In the genomic region with DNA sequence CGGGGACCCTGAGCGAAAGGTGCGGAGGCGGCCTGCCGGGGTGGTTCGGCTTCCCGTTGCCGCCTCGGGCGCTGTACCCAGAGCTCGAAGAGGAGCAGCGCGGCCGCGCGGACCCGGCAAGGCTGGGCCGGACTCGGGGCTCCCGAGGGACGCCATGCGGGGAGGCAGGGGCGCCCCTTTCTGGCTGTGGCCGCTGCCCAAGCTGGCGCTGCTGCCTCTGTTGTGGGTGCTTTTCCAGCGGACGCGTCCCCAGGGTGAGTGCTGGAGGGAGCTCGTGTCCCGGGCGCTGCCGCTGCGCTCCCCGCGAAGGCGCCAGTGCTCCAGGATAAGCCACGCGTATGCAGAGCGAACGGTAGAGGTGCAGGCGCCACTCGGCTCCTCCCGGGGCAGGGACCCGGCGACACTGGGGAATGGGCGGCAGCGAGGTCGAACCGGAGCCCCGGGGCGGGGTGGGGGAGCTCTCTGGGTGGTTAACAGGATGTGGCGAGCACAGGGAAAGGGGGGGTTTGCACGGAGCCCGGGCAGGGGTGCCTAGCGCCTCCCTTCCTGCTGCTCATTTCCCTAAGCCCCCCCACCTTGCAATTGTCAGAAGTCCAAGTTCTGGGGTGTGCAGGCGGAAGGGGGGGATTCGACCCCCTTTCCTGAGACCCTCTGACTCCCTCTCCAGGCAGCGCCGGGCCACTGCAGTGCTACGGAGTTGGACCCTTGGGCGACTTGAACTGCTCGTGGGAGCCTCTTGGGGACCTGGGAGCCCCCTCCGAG, we compare ENCODE assay signal across 8 cellular contexts. TPM values are rescaled to one million over a fixed set of nuclear protein-coding genes. Genes with fewer than 3 reads are reported as not detected.
DNase-seq lines count a peak whose midpoint lies in the region; ATAC-seq lines count a peak whose summit lies in the region.

Gene IL27RA, plus strand, starts transcription at position 44 of the 762 bp plus-strand sequence. Its CDS starts 111 bp downstream, at position 155.

- peak within 1 kb of the TSS; percentile 80 for H3K27ac ChIP-seq in BLaER1
- no peak within 1 kb of the TSS for H3K27ac ChIP-seq in iPS DF 6.9 (ENCODE audit: low read length)

- H4K20me1 ChIP-seq in BLaER1 = no peaks in the 10 kb centered on the region

- H3K36me3 ChIP-seq in BLaER1 (no peaks in the 10 kb centered on the region), iPS DF 6.9 (ENCODE audit: control insufficient read depth, insufficient read depth, low read length) (no peaks in the 10 kb centered on the region), skeletal muscle satellite cell (ENCODE audit: insufficient read depth, low read length) (no peaks in the 10 kb centered on the region)

- H3K27me3 ChIP-seq in BLaER1 = no peaks in the 10 kb centered on the region
- H3K27me3 ChIP-seq in iPS DF 6.9 (ENCODE audit: control insufficient read depth, insufficient read depth, low read length) = no peaks in the 10 kb centered on the region
- H3K27me3 ChIP-seq in skeletal muscle satellite cell (ENCODE audit: control insufficient read depth, insufficient read depth, low read length) = peaks cover 27% of the 10 kb centered on the region

- H3K9ac ChIP-seq in BLaER1 = peak within 1 kb of the TSS; percentile 78
- H3K9ac ChIP-seq in skeletal muscle satellite cell (ENCODE audit: low read depth, low read length) = peak within 1 kb of the TSS; percentile 68

- H3K4me2 ChIP-seq in BLaER1 (peak within 1 kb of the TSS; percentile 96), skeletal muscle satellite cell (ENCODE audit: low read length) (peak within 1 kb of the TSS; percentile 96)

- H3K9me3 ChIP-seq in BLaER1 (no peaks in the 10 kb centered on the region), iPS DF 6.9 (ENCODE audit: control insufficient read depth, insufficient read depth, low read length) (no peaks in the 10 kb centered on the region), skeletal muscle satellite cell (replicated peaks; ENCODE audit: low read length) (no peaks in the 10 kb centered on the region)

- H3K4me1 ChIP-seq in BLaER1 (peaks cover 31% of the 10 kb centered on the region), iPS DF 6.9 (ENCODE audit: control insufficient read depth, insufficient read depth, low read length) (no peaks in the 10 kb centered on the region; the same call in 1 of the 2 replicates), skeletal muscle satellite cell (ENCODE audit: control insufficient read depth, insufficient read depth, low read length) (peaks cover 5% of the 10 kb centered on the region)

- intact Hi-C loops in T-helper 2 cell treated with Interferon-gamma antibody and Interleukin-4, amounts not matched to agents 100 ng/mL and 5 ng/mL, for 36 hours (cut with micrococcal nuclease) = loop anchor here (1.0 to 5.0 kb wide), 4 partner anchors 26 to 150 kb away; partner anchors contain the start of genes DCAF15 and RFX1

- no CpG with 5 or more reads among the region's 63 CpGs for WGBS in iPS DF 6.9 (ENCODE audit: insufficient coverage, insufficient read length)

- ATAC-seq in GM19351 (IDR thresholded peaks at IDR 0.05; ENCODE audit: unreplicated experiment) (peak; percentile 47), GM18858 (IDR thresholded peaks at IDR 0.05; ENCODE audit: unreplicated experiment) (no peak)

- peak within 1 kb of the TSS; percentile 77 for H3K4me3 ChIP-seq in BLaER1
- H3K4me3 ChIP-seq in iPS DF 6.9 (ENCODE audit: low read length) = peak within 1 kb of the TSS; percentile 41; the same call in 1 of the 2 replicates
- H3K4me3 ChIP-seq in skeletal muscle satellite cell (ENCODE audit: low read length) = peak within 1 kb of the TSS; percentile 73

- DNase-seq in LoVo (ENCODE audit: low spot score) (peak; percentile 50), anterior cingulate cortex (lab: John Stamatoyannopoulos, UW) (peak in 31 of 58 donors; percentile 5 to 56 (median 32)), iPS DF 6.9 (ENCODE audit: low read depth, low spot score) (no peak)

RNA-seq across cellular contexts. Expression of gene IL27RA, which starts in this region (rescaled TPM):
- 90.2 and 91.1 TPM in 2 replicates for total RNA-seq in T-helper 2 cell treated with Interferon-gamma antibody and Interleukin-4, amounts not matched to agents 100 ng/mL and 5 ng/mL, for 36 hours
- 1.1 and 2.5 TPM in 2 replicates for total RNA-seq in skeletal muscle satellite cell (2012; rRNA removed)
